Comparison of ENCODE assay signal across 16 cellular contexts in the genomic region with DNA sequence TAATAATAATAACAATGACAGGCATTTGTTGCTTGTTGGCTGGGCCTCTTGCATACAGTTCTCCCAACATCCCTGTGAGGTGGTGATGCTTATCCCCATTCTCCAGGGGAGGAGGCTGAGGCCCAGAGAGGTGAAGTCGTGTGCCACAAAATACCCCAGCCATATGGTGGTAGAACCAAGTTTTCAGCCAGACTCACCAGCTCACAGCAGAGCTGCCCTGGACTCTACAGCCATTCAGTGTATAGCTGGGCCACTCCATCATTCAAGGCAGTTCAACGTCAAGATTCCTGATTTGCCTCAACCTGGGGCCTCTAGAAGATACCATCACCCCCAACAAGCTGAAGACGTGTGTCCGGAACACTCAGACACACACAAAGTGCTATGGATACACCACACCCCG. TPM values are rescaled to one million over a fixed set of nuclear protein-coding genes. Genes with fewer than 3 reads are reported as not detected.
DNase-seq lines count a peak whose midpoint lies in the region; ATAC-seq and TF ChIP-seq lines count a peak whose summit lies in the region.
"Had no signal": no experiment of that assay in that cellular context is flagged by ENCODE, and none has a peak within 500 bp of the region (broad histone marks: within the 10 kb centered on the region; RNA-seq: fewer than 3 reads in every experiment).

No MANE protein-coding gene starts in this region.

- peak; percentile 35 for ATAC-seq in activated naive CD8-positive, alpha-beta T cell treated with anti-CD3 and anti-CD28 coated beads, Interleukin-2, amount 50 U/mL, for 24 hours
- peak; percentile 19 for ATAC-seq in omental fat pad (ENCODE audit: low FRiP score)

- no peaks in the 10 kb centered on the region for H3K9me3 Mint-ChIP-seq in activated naive CD8-positive, alpha-beta T cell treated with anti-CD3 and anti-CD28 coated beads, Interleukin-2, amount 50 U/mL, for 24 hours
- H3K9me3 Mint-ChIP-seq: CD4-positive, alpha-beta T cell had no signal

- H3K27me3 ChIP-seq in AG04450 (ENCODE audit: control insufficient read depth, insufficient read depth, low read length): no peaks in the 10 kb centered on the region
- H3K27me3 ChIP-seq: BE2C had no signal

- no peaks in the 10 kb centered on the region for H3K36me3 Mint-ChIP-seq in activated naive CD8-positive, alpha-beta T cell treated with anti-CD3 and anti-CD28 coated beads, Interleukin-2, amount 50 U/mL, for 24 hours (ENCODE audit: low read depth)
- H3K36me3 Mint-ChIP-seq: IgD-negative memory B cell had no signal

- POLR2A ChIA-PET in AG04450 (lab: Yijun Ruan, JAX): interaction anchor here (0.5 kb wide), 1 partner anchor 11 kb away, joined by 3 read pairs; no protein-coding TSS in a partner anchor

- H3K27me3 Mint-ChIP-seq in activated naive CD8-positive, alpha-beta T cell treated with anti-CD3 and anti-CD28 coated beads, Interleukin-2, amount 50 U/mL, for 24 hours: no peaks in the 10 kb centered on the region
- H3K27me3 Mint-ChIP-seq: CD4-positive, alpha-beta T cell had no signal

- H3K4me3 ChIP-seq in AG04450 (ENCODE audit: low read depth, low read length): no peak overlapping the region
- H3K4me3 ChIP-seq: HAP-1 had no signal

- no peak overlapping the region for H3K27ac Mint-ChIP-seq in activated naive CD8-positive, alpha-beta T cell treated with anti-CD3 and anti-CD28 coated beads, Interleukin-2, amount 50 U/mL, for 24 hours
- H3K27ac Mint-ChIP-seq: CD4-positive, alpha-beta T cell; IgD-negative memory B cell had no signal

- H3K9me3 ChIP-seq in AG04450 (ENCODE audit: control insufficient read depth, insufficient read depth, low read length): peaks cover 3% of the 10 kb centered on the region
- H3K9me3 ChIP-seq: BE2C, HAP-1 had no signal

- H3K4me3 Mint-ChIP-seq in activated naive CD8-positive, alpha-beta T cell treated with anti-CD3 and anti-CD28 coated beads, Interleukin-2, amount 50 U/mL, for 24 hours: no peak overlapping the region
- H3K4me3 Mint-ChIP-seq: CD4-positive, alpha-beta T cell; IgD-negative memory B cell had no signal

- no peaks in the 10 kb centered on the region for H3K4me1 Mint-ChIP-seq in activated naive CD8-positive, alpha-beta T cell treated with anti-CD3 and anti-CD28 coated beads, Interleukin-2, amount 50 U/mL, for 24 hours
- H3K4me1 Mint-ChIP-seq: IgD-negative memory B cell had no signal

- H3K27ac ChIP-seq in 22Rv1 (peak overlapping the region; percentile 84), AG04450 (ENCODE audit: low read depth, low read length) (peak overlapping the region; percentile 21)

- DNase-seq in AG04450 (ENCODE audit: low read depth, low spot score) (no peak), omental fat pad (ENCODE audit: low spot score) (no peak), NCI-H2227 treated with DMSO at 0.1 percent for 48 hours (lab: John Stamatoyannopoulos, UW) (no peak), NCI-H187 (lab: John Stamatoyannopoulos, UW) (no peak)
- DNase-seq in activated naive CD8-positive, alpha-beta T cell treated with anti-CD3 and anti-CD28 coated beads, Interleukin-2, amount 50 U/mL, for 24 hours: no peak
- DNase-seq in central memory CD4-positive, alpha-beta T cell: no peak
- DNase-seq: BE2C; CD4-positive, alpha-beta T cell; NCI-H1436; NCI-H2081; NCI-H510A treated with DMSO at 0.1 percent for 48 hours had no signal

- no peak for TF ChIP-seq CTCF in 22Rv1 (IDR thresholded peaks at IDR 0.05)
- TF ChIP-seq CTCF in AG04450 (IDR thresholded peaks at IDR 0.05; ENCODE audit: low read depth, low read length): no peak
- TF ChIP-seq CTCF in omental fat pad (IDR thresholded peaks at IDR 0.05): no peak

- CTCF ChIA-PET in AG04450 (lab: Charles Lee): interaction anchor here (1.0 kb wide), 1 partner anchor 9 kb away, joined by 4 read pairs; no protein-coding TSS in a partner anchor

RNA-seq across cellular contexts. Expression of a gene that starts 4.4 kb away (rescaled TPM):
- 11.3 and 13.8 TPM in 2 replicates for polyA plus RNA-seq in AG04450 (2011; rRNA removed)
- 9.1 and 11.2 TPM in 2 replicates for polyA minus RNA-seq in AG04450 (2011; rRNA and poly(A)+ RNA removed)
- total RNA-seq in omental fat pad: 1 to 10 TPM; 2.1 to 6.8 (median 3.8) TPM
- polyA plus RNA-seq: IgD-negative memory B cell had no signal

RNA-seq across cellular contexts. Expression of a gene that starts 23.1 kb away (rescaled TPM):
- polyA plus RNA-seq in AG04450 (2011; rRNA removed): 125 and 151 TPM in 2 replicates
- 148 and 175 TPM in 2 replicates for polyA minus RNA-seq in AG04450 (2011; rRNA and poly(A)+ RNA removed)
- total RNA-seq in omental fat pad: 10 to 100 TPM; 17.0 to 93.9 (median 28.6) TPM
- polyA plus RNA-seq: IgD-negative memory B cell had no signal

RNA-seq across cellular contexts. Expression of a gene that starts 32.1 kb away (rescaled TPM):
- not detected in 2 replicates for polyA plus RNA-seq in AG04450 (2011; rRNA removed)
- polyA minus RNA-seq in AG04450 (2011; rRNA and poly(A)+ RNA removed): not detected in 2 replicates
- not detected for total RNA-seq in omental fat pad
- total RNA-seq: CD4-positive, alpha-beta T cell; HT-29; SK-MEL-5 had no signal
- polyA plus RNA-seq: IgD-negative memory B cell had no signal

RNA-seq across cellular contexts. Expression of a gene that starts 53.5 kb away (rescaled TPM):
- 0.27 and 0.37 TPM in 2 replicates for polyA plus RNA-seq in AG04450 (2011; rRNA removed)
- polyA minus RNA-seq in AG04450 (2011; rRNA and poly(A)+ RNA removed): not detected in 2 replicates
- not detected for total RNA-seq in omental fat pad
- total RNA-seq: CD4-positive, alpha-beta T cell; HT-29; SK-MEL-5 had no signal
- polyA plus RNA-seq: IgD-negative memory B cell had no signal
